14 cellular contexts compared by ENCODE assay signal in genomic region chr3:115245437-115245836, GRCh38.
DNase-seq lines count a peak whose midpoint lies in the region; ATAC-seq and TF ChIP-seq lines count a peak whose summit lies in the region.
"Had no signal": no experiment of that assay in that cellular context is flagged by ENCODE, and none has a peak within 500 bp of the region (broad histone marks: within the 10 kb centered on the region; RNA-seq: fewer than 3 reads in every experiment).

No MANE protein-coding gene starts in this region.

- H3K36me3 Mint-ChIP-seq in chondrocyte (ENCODE audit: low read depth): no peaks in the 10 kb centered on the region
- H3K36me3 Mint-ChIP-seq in stimulated activated memory B cell treated with anti-CD40 and anti-IgM and Interleukin-4, amounts not matched to agents 10 μg/mL and 1 μg/mL and 100 μg/mL, for 72 hours: peaks cover 6% of the 10 kb centered on the region
- no peaks in the 10 kb centered on the region for H3K36me3 Mint-ChIP-seq in activated CD4-positive, alpha-beta T cell treated with anti-CD3 and anti-CD28 coated beads, Interleukin-2, amount 10 ng/mL, durations not matched to agents 24 days and 14 days (ENCODE audit: low read depth)
- H3K36me3 Mint-ChIP-seq in activated T-helper 17 cell treated with anti-CD3 and anti-CD28 coated beads, Interleukin-2, amount 50 U/mL, for 72 hours (ENCODE audit: low read depth): no peaks in the 10 kb centered on the region
- H3K36me3 Mint-ChIP-seq: activated naive CD8-positive, alpha-beta T cell treated with anti-CD3 and anti-CD28 coated beads, Interleukin-2, amount 10 ng/mL, durations not matched to agents 7 days and 5 days; CD8-positive, alpha-beta T cell had no signal

- intact Hi-C loops in activated CD4-positive, alpha-beta T cell treated with anti-CD3 and anti-CD28 coated beads, Interleukin-2, amount 10 ng/mL, durations not matched to agents 24 days and 14 days (cut with micrococcal nuclease): no loop called here

- H3K4me1 Mint-ChIP-seq in chondrocyte (ENCODE audit: low read depth): peaks cover 12% of the 10 kb centered on the region
- H3K4me1 Mint-ChIP-seq in stimulated activated memory B cell treated with anti-CD40 and anti-IgM and Interleukin-4, amounts not matched to agents 10 μg/mL and 1 μg/mL and 100 μg/mL, for 72 hours: no peaks in the 10 kb centered on the region
- H3K4me1 Mint-ChIP-seq in activated CD4-positive, alpha-beta T cell treated with anti-CD3 and anti-CD28 coated beads, Interleukin-2, amount 10 ng/mL, durations not matched to agents 24 days and 14 days: no peaks in the 10 kb centered on the region
- H3K4me1 Mint-ChIP-seq in activated T-helper 17 cell treated with anti-CD3 and anti-CD28 coated beads, Interleukin-2, amount 50 U/mL, for 72 hours: no peaks in the 10 kb centered on the region
- H3K4me1 Mint-ChIP-seq: activated naive CD8-positive, alpha-beta T cell treated with anti-CD3 and anti-CD28 coated beads, Interleukin-2, amount 10 ng/mL, durations not matched to agents 7 days and 5 days had no signal

- H3K9me3 ChIP-seq in mesodermal cell (ENCODE audit: control insufficient read depth, low read length): no peaks in the 10 kb centered on the region

- peak overlapping the region; percentile 17 for H3K27ac Mint-ChIP-seq in chondrocyte (ENCODE audit: unreplicated experiment)
- no peak overlapping the region for H3K27ac Mint-ChIP-seq in stimulated activated memory B cell treated with anti-CD40 and anti-IgM and Interleukin-4, amounts not matched to agents 10 μg/mL and 1 μg/mL and 100 μg/mL, for 72 hours
- H3K27ac Mint-ChIP-seq in activated CD4-positive, alpha-beta T cell treated with anti-CD3 and anti-CD28 coated beads, Interleukin-2, amount 10 ng/mL, durations not matched to agents 24 days and 14 days: no peak overlapping the region
- no peak overlapping the region for H3K27ac Mint-ChIP-seq in activated T-helper 17 cell treated with anti-CD3 and anti-CD28 coated beads, Interleukin-2, amount 50 U/mL, for 72 hours
- H3K27ac Mint-ChIP-seq: activated naive CD8-positive, alpha-beta T cell treated with anti-CD3 and anti-CD28 coated beads, Interleukin-2, amount 10 ng/mL, durations not matched to agents 7 days and 5 days; CD8-positive, alpha-beta T cell had no signal

- H3K4me3 ChIP-seq in AG09309 (ENCODE audit: control insufficient read depth, low read depth, low read length): no peak overlapping the region
- H3K4me3 ChIP-seq in mesodermal cell (ENCODE audit: extremely low read depth, insufficient read depth, low read length, poor library complexity, severe bottlenecking): no peak overlapping the region

- no peaks in the 10 kb centered on the region for H3K36me3 ChIP-seq in mesodermal cell (ENCODE audit: control insufficient read depth, insufficient read depth, low read length)

- DNase-seq in AG09309 (ENCODE audit: low read depth) (peak; percentile 76), LoVo (ENCODE audit: low spot score) (peak; percentile 49), chondrocyte (ENCODE audit: low spot score) (no peak)
- DNase-seq in activated CD4-positive, alpha-beta T cell treated with anti-CD3 and anti-CD28 coated beads, Interleukin-2, amount 10 ng/mL, durations not matched to agents 24 days and 14 days: no peak
- DNase-seq in central memory CD4-positive, alpha-beta T cell: no peak
- DNase-seq: activated CD4-positive, alpha-beta T cell treated with anti-CD3 and anti-CD28 coated beads, Interleukin-2, amount 50 U/mL, for 1 hour; activated naive CD8-positive, alpha-beta T cell treated with anti-CD3 and anti-CD28 coated beads, Interleukin-2, amount 10 ng/mL, durations not matched to agents 7 days and 5 days; CD8-positive, alpha-beta T cell; NCI-H2227 treated with DMSO at 0.1 percent for 48 hours; stimulated activated CD4-positive, alpha-beta T cell treated with anti-CD3 and anti-CD28 coated beads, Interleukin-15, amount 100 ng/mL, for 24 hours; stimulated activated naive CD8-positive, alpha-beta T cell treated with anti-CD3 and anti-CD28 coated beads, Interleukin-15, Interleukin-2, amounts not matched to agents 100 U/mL and 50 U/mL, for 24 hours had no signal

- no CpG with 5 or more reads among the region's 2 CpGs for WGBS in mesodermal cell (ENCODE audit: insufficient coverage in 2 of 2), 2 experiments

- no peaks in the 10 kb centered on the region for H3K27me3 Mint-ChIP-seq in chondrocyte (ENCODE audit: low read depth)
- no peaks in the 10 kb centered on the region for H3K27me3 Mint-ChIP-seq in stimulated activated memory B cell treated with anti-CD40 and anti-IgM and Interleukin-4, amounts not matched to agents 10 μg/mL and 1 μg/mL and 100 μg/mL, for 72 hours
- H3K27me3 Mint-ChIP-seq in activated CD4-positive, alpha-beta T cell treated with anti-CD3 and anti-CD28 coated beads, Interleukin-2, amount 10 ng/mL, durations not matched to agents 24 days and 14 days: no peaks in the 10 kb centered on the region
- no peaks in the 10 kb centered on the region for H3K27me3 Mint-ChIP-seq in activated T-helper 17 cell treated with anti-CD3 and anti-CD28 coated beads, Interleukin-2, amount 50 U/mL, for 72 hours

- no peak for ATAC-seq in stimulated activated memory B cell treated with anti-CD40 and anti-IgM and Interleukin-4, amounts not matched to agents 10 μg/mL and 1 μg/mL and 100 μg/mL, for 72 hours
- no peak for ATAC-seq in activated T-helper 17 cell treated with anti-CD3 and anti-CD28 coated beads, Interleukin-2, amount 50 U/mL, for 72 hours (replicated peaks)
- ATAC-seq: CD8-positive, alpha-beta T cell; stimulated activated naive CD8-positive, alpha-beta T cell treated with anti-CD3 and anti-CD28 coated beads, Interleukin-15, Interleukin-2, amounts not matched to agents 100 U/mL and 50 U/mL, for 24 hours had no signal

- H3K4me3 Mint-ChIP-seq in chondrocyte (ENCODE audit: unreplicated experiment): no peak overlapping the region
- H3K4me3 Mint-ChIP-seq in stimulated activated memory B cell treated with anti-CD40 and anti-IgM and Interleukin-4, amounts not matched to agents 10 μg/mL and 1 μg/mL and 100 μg/mL, for 72 hours: no peak overlapping the region
- no peak overlapping the region for H3K4me3 Mint-ChIP-seq in activated CD4-positive, alpha-beta T cell treated with anti-CD3 and anti-CD28 coated beads, Interleukin-2, amount 10 ng/mL, durations not matched to agents 24 days and 14 days
- H3K4me3 Mint-ChIP-seq in activated T-helper 17 cell treated with anti-CD3 and anti-CD28 coated beads, Interleukin-2, amount 50 U/mL, for 72 hours: no peak overlapping the region
- H3K4me3 Mint-ChIP-seq: activated naive CD8-positive, alpha-beta T cell treated with anti-CD3 and anti-CD28 coated beads, Interleukin-2, amount 10 ng/mL, durations not matched to agents 7 days and 5 days; CD8-positive, alpha-beta T cell had no signal

- peaks cover 14% of the 10 kb centered on the region for H3K4me1 ChIP-seq in mesodermal cell (ENCODE audit: control insufficient read depth, insufficient read depth, low read length, poor library complexity, severe bottlenecking)

- H3K9me3 Mint-ChIP-seq in chondrocyte (ENCODE audit: low read depth): no peaks in the 10 kb centered on the region
- H3K9me3 Mint-ChIP-seq in stimulated activated memory B cell treated with anti-CD40 and anti-IgM and Interleukin-4, amounts not matched to agents 10 μg/mL and 1 μg/mL and 100 μg/mL, for 72 hours: no peaks in the 10 kb centered on the region
- H3K9me3 Mint-ChIP-seq in activated CD4-positive, alpha-beta T cell treated with anti-CD3 and anti-CD28 coated beads, Interleukin-2, amount 10 ng/mL, durations not matched to agents 24 days and 14 days: no peaks in the 10 kb centered on the region
- peaks cover 5% of the 10 kb centered on the region for H3K9me3 Mint-ChIP-seq in activated T-helper 17 cell treated with anti-CD3 and anti-CD28 coated beads, Interleukin-2, amount 50 U/mL, for 72 hours
- H3K9me3 Mint-ChIP-seq: activated naive CD8-positive, alpha-beta T cell treated with anti-CD3 and anti-CD28 coated beads, Interleukin-2, amount 10 ng/mL, durations not matched to agents 7 days and 5 days; CD8-positive, alpha-beta T cell had no signal

- no peak for TF ChIP-seq CTCF in AG09309 (IDR thresholded peaks at IDR 0.05; ENCODE audit: control insufficient read depth, insufficient read depth, low read depth, low read length, missing control alignments)
- TF ChIP-seq CTCF in chondrocyte (IDR thresholded peaks at IDR 0.05): no peak

- peak overlapping the region; percentile 52 for H3K27ac ChIP-seq in mesodermal cell (ENCODE audit: low read depth, low read length, severe bottlenecking)

Comparison
In these comparisons a context has a peak if more than half of its experiments do, and no peak if none do; other contexts are left out.
1. DNase-seq: peak in AG09309 (single experiment) and LoVo (single experiment); none in chondrocyte (single experiment), activated CD4-positive, alpha-beta T cell treated with anti-CD3 and anti-CD28 coated beads, Interleukin-2, amount 10 ng/mL, durations not matched to agents 24 days and 14 days (single experiment) and central memory CD4-positive, alpha-beta T cell (single experiment).